ENCODE assay signal across 9 cellular contexts in the genomic region with DNA sequence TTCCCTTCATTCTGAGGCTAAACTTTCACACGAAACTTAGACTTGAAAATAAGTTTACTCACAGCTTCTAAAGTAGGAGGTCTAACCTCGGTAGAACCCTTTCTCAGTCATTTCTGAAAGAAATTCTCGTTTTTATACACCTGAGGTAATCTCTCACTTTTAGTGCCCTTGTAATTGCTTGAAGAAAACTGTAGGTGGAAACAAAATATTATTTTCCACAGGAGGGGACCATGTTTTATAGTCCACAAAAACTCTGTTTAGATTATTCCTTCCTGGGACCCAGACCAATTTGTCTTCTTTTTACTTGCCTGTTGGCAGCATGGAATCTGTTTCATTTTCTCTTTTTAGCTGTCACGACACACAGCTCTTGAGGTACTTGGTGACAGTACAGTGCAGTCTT. TPM values are rescaled to one million over a fixed set of nuclear protein-coding genes. Genes with fewer than 3 reads are reported as not detected.
DNase-seq lines count a peak whose midpoint lies in the region; ATAC-seq and TF ChIP-seq lines count a peak whose summit lies in the region.
"Had no signal": no experiment of that assay in that cellular context is flagged by ENCODE, and none has a peak within 500 bp of the region (broad histone marks: within the 10 kb centered on the region; RNA-seq: fewer than 3 reads in every experiment).

No MANE protein-coding gene starts in this region.

- DNase-seq in heart right ventricle: no peak
- no peak for DNase-seq in left cardiac atrium
- DNase-seq in SJSA1 (ENCODE audit: low read depth in 1 of 2, low spot score in 2 of 2): no peak
- DNase-seq in fibroblast of villous mesenchyme (ENCODE audit: low read depth): peak; percentile 29
- no peak for DNase-seq in testis
- DNase-seq in NK-92 treated with Interleukin-12 subunit alpha and Interleukin-12 subunit beta, amount 100 ng/mL, for 24 hours (lab: John Stamatoyannopoulos, UW): no peak
- DNase-seq: SW 1271 had no signal

- H3K4me3 ChIP-seq in heart right ventricle (peak overlapping the region in 6 of 10 donors; percentile 59 to 80 (median 76)), SJSA1 (peak overlapping the region; percentile 67), fibroblast of villous mesenchyme (ENCODE audit: low read depth, low read length) (peak overlapping the region; percentile 74), testis (peak overlapping the region; percentile 67 to 78)

- ATAC-seq in heart right ventricle (peak in 1 of 8 donors; percentile 8), left cardiac atrium (no peak), GM19035 (IDR thresholded peaks at IDR 0.05; ENCODE audit: unreplicated experiment) (no peak), HG02840 (IDR thresholded peaks at IDR 0.05; ENCODE audit: low FRiP score, unreplicated experiment) (no peak)

- H3K27me3 ChIP-seq in heart right ventricle: no peaks in the 10 kb centered on the region
- no peaks in the 10 kb centered on the region for H3K27me3 ChIP-seq in SJSA1 (replicated peaks)
- H3K27me3 ChIP-seq in testis: no peaks in the 10 kb centered on the region

- no peak for TF ChIP-seq POLR2A in testis (IDR thresholded peaks at IDR 0.05)

- WGBS in heart right ventricle, 2 donors: 0 to 2% methylated on average over 4 of the region's 4 CpGs
- WGBS in testis, 2 donors: 0 to 2% methylated on average over 4 of the region's 4 CpGs

- no peaks in the 10 kb centered on the region for H3K9me3 ChIP-seq in heart right ventricle
- no peaks in the 10 kb centered on the region for H3K9me3 ChIP-seq in SJSA1 (replicated peaks)
- no peaks in the 10 kb centered on the region for H3K9me3 ChIP-seq in testis

- H3K36me3 ChIP-seq in heart right ventricle: peaks cover 0 to 18% (median 0%) of the 10 kb centered on the region in 9 donors
- no peaks in the 10 kb centered on the region for H3K36me3 ChIP-seq in SJSA1
- no peaks in the 10 kb centered on the region for H3K36me3 ChIP-seq in testis (ENCODE audit: low read depth, missing control alignments)

- intact Hi-C loops in heart right ventricle (cut with DNase I) (loop anchor here in 1 of 10 donors (10.0 kb wide), 1 partner anchor 1502 kb away; no protein-coding TSS in a partner anchor), left cardiac atrium (cut with DNase I) (no loop called here), testis (cut with DNase I; ENCODE audit: low total_unique reads) (no loop called here)

- peaks cover 0 to 37% (median 0%) of the 10 kb centered on the region in 9 donors for H3K4me1 ChIP-seq in heart right ventricle
- H3K4me1 ChIP-seq in SJSA1 (replicated peaks): no peaks in the 10 kb centered on the region
- H3K4me1 ChIP-seq in testis: no peaks in the 10 kb centered on the region

- H3K27ac ChIP-seq in heart right ventricle (peak overlapping the region in 7 of 10 donors; percentile 82 to 92 (median 88)), SJSA1 (peak overlapping the region; percentile 81), testis (peak overlapping the region; percentile 93 to 94)

- peak in 1 of 9 donors; percentile 19 for TF ChIP-seq CTCF in heart right ventricle (IDR thresholded peaks at IDR 0.05)
- no peak for TF ChIP-seq CTCF in fibroblast of villous mesenchyme (IDR thresholded peaks at IDR 0.05; ENCODE audit: insufficient read depth, low read depth, low read length)
- no peak for TF ChIP-seq CTCF in testis (IDR thresholded peaks at IDR 0.05)

RNA-seq across cellular contexts. Expression of a gene that starts 0.9 kb away (rescaled TPM):
- total RNA-seq in heart right ventricle (100 to 1,000 TPM in 7 of 10 donors, not detected in 3; 195 to 272 (median 249) TPM), left cardiac atrium (100 to 1,000 TPM in 1 of 2 donors, not detected in 1; 124 TPM), fibroblast of villous mesenchyme (1.7 TPM in 1 of 2 replicates, not detected in the other), testis (10 to 100 TPM; 27.6 to 32.8 TPM)
- polyA plus RNA-seq in heart right ventricle (10 to 100 TPM; 52.3 to 76.2 TPM), testis (ENCODE audit: insufficient read depth, low read depth, low replicate concordance) (38.7 TPM)
- 60.0 and 75.2 TPM in 2 replicates for total RNA-seq in SJSA1 (2014; rRNA removed; shearing (Covaris generic))
